In genomic region chr14:24190416-24190815, GRCh38 we compare ENCODE assay signal across 27 cellular contexts. TPM values are rescaled to one million over a fixed set of nuclear protein-coding genes. Genes with fewer than 3 reads are reported as not detected.
A peak's percentile ranks its signal among the peaks of the same experiment; 100 is the strongest.
DNase-seq lines count a peak whose midpoint lies in the region; ATAC-seq and TF ChIP-seq lines count a peak whose summit lies in the region.
"Had no signal": no experiment of that assay in that cellular context is flagged by ENCODE, and none has a peak within 500 bp of the region (broad histone marks: within the 10 kb centered on the region; RNA-seq: fewer than 3 reads in every experiment).

No MANE protein-coding gene starts in this region.

- peaks cover 10% of the 10 kb centered on the region for H3K79me2 ChIP-seq in trophoblast cell (ENCODE audit: control insufficient read depth, insufficient read depth, low read length, poor library complexity)

- no peak for ATAC-seq in activated CD8-positive, alpha-beta T cell treated with anti-CD3 and anti-CD28 coated beads for 36 hours
- no peak for ATAC-seq in activated CD8-positive, alpha-beta T cell treated with anti-CD3 and anti-CD28 coated beads, Interleukin-2, amount 10 ng/mL, durations not matched to agents 7 days and 5 days
- ATAC-seq in IMR-90 (ENCODE audit: low read depth) (no peak), GM18517 (IDR thresholded peaks at IDR 0.05; ENCODE audit: unreplicated experiment) (no peak)
- no peak for ATAC-seq in naive thymus-derived CD8-positive, alpha-beta T cell
- ATAC-seq: PC-3 had no signal

- H3K56ac ChIP-seq in IMR-90 (ENCODE audit: extremely low read depth, insufficient read depth, low read length): no peak overlapping the region

- H3K4me1 Mint-ChIP-seq in activated CD8-positive, alpha-beta T cell treated with anti-CD3 and anti-CD28 coated beads for 36 hours (ENCODE audit: low read depth): peaks cover 53% of the 10 kb centered on the region
- peaks cover 63% of the 10 kb centered on the region for H3K4me1 Mint-ChIP-seq in activated CD8-positive, alpha-beta T cell treated with anti-CD3 and anti-CD28 coated beads, Interleukin-2, amount 10 ng/mL, durations not matched to agents 7 days and 5 days (ENCODE audit: low read depth)
- peaks cover 21 to 74% (median 59%) of the 10 kb centered on the region in 4 donors for H3K4me1 Mint-ChIP-seq in naive thymus-derived CD8-positive, alpha-beta T cell

- peaks cover 34 to 75% of the 10 kb centered on the region in 2 experiments for H3K79me1 ChIP-seq in IMR-90 (ENCODE audit: low read depth in 1 of 2, low read length in 2 of 2)
- peaks cover 9% of the 10 kb centered on the region for H3K79me1 ChIP-seq in trophoblast cell (ENCODE audit: low read length)

- H2AK9ac ChIP-seq in IMR-90 (replicated peaks; ENCODE audit: low read depth, low read length, poor library complexity): peak overlapping the region; percentile 35

- H3K4me1 ChIP-seq in IMR-90 (ENCODE audit: control insufficient read depth, insufficient read depth, low read length): peaks cover 9% of the 10 kb centered on the region
- peaks cover 8 to 10% of the 10 kb centered on the region in 2 experiments for H3K4me1 ChIP-seq in trophoblast cell (ENCODE audit: control insufficient read depth in 1 of 2, insufficient read depth in 2 of 2, low read length in 2 of 2)
- H3K4me1 ChIP-seq in right atrium auricular region: peaks cover 0 to 33% of the 10 kb centered on the region in 2 donors
- H3K4me1 ChIP-seq: BE2C had no signal

- BruUV-seq in IMR-90 (replicated peaks; lab: Mats Ljungman, UMichigan): no TSS peak

- intact Hi-C loops in activated CD8-positive, alpha-beta T cell treated with anti-CD3 and anti-CD28 coated beads for 36 hours (cut with micrococcal nuclease): no loop called here
- intact Hi-C loops in IMR-90 (cut with micrococcal nuclease): no loop called here

- H3K9me1 ChIP-seq in IMR-90 (ENCODE audit: insufficient read depth, low read length): peaks cover 23% of the 10 kb centered on the region

- TF ChIP-seq RAD21 in IMR-90 (IDR thresholded peaks at IDR 0.05; ENCODE audit: low read length): no peak

- H2AK5ac ChIP-seq in IMR-90 (ENCODE audit: low read depth, low read length) (no peak overlapping the region), trophoblast cell (ENCODE audit: low read length) (no peak overlapping the region)

- H4K12ac ChIP-seq in trophoblast cell (ENCODE audit: low read depth, low read length): no peak overlapping the region

- no peaks in the 10 kb centered on the region for H3K27me3 ChIP-seq in IMR-90 (ENCODE audit: control insufficient read depth, insufficient read depth, low read length)
- H3K27me3 ChIP-seq in trophoblast cell (ENCODE audit: insufficient read depth, low read length): no peaks in the 10 kb centered on the region
- H3K27me3 ChIP-seq in right atrium auricular region: no peaks in the 10 kb centered on the region
- H3K27me3 ChIP-seq: BE2C, SJSA1 had no signal

- in situ Hi-C loops in IMR-90 (cut with MboI; ENCODE audit: low sequenced_read_pairs): no loop called here

- no peak for DNase-seq in activated CD8-positive, alpha-beta T cell treated with anti-CD3 and anti-CD28 coated beads for 36 hours
- DNase-seq in activated CD8-positive, alpha-beta T cell treated with anti-CD3 and anti-CD28 coated beads, Interleukin-2, amount 10 ng/mL, durations not matched to agents 7 days and 5 days: no peak
- DNase-seq in IMR-90: no peak
- no peak for DNase-seq in naive thymus-derived CD8-positive, alpha-beta T cell
- DNase-seq in trophoblast cell: no peak
- DNase-seq in right atrium auricular region (ENCODE audit: low spot score): no peak
- DNase-seq in DMS79 (lab: John Stamatoyannopoulos, UW): no peak
- DNase-seq: 8988T, ACHN, BE2C, DMS53, GOT3, Karpas-422, NCI-H1092 treated with DMSO at 0.1 percent for 48 hours, NCI-H1436, NCI-H187, NCI-H2081 treated with DMSO at 0.1 percent for 48 hours, NCI-H2171, NCI-H524, NCI-H774, PC-3, Right ventricle myocardium superior had no signal

- H4K8ac ChIP-seq in IMR-90 (ENCODE audit: low read depth in 2 of 2, low read length in 2 of 2): no peak overlapping the region
- H4K8ac ChIP-seq in trophoblast cell (ENCODE audit: low read depth, low read length): no peak overlapping the region

- peak overlapping the region; percentile 25 for H3K27ac Mint-ChIP-seq in activated CD8-positive, alpha-beta T cell treated with anti-CD3 and anti-CD28 coated beads for 36 hours
- no peak overlapping the region for H3K27ac Mint-ChIP-seq in activated CD8-positive, alpha-beta T cell treated with anti-CD3 and anti-CD28 coated beads, Interleukin-2, amount 10 ng/mL, durations not matched to agents 7 days and 5 days
- peak overlapping the region in 7 of 10 donors; percentile 46 to 90 (median 77) for H3K27ac Mint-ChIP-seq in naive thymus-derived CD8-positive, alpha-beta T cell

- no peak overlapping the region for H3K4me3 ChIP-seq in IMR-90 (ENCODE audit: insufficient read depth, low read depth, low read length)
- peak overlapping the region; percentile 53 for H3K4me3 ChIP-seq in trophoblast cell (ENCODE audit: low read depth, low read length)
- no peak overlapping the region for H3K4me3 ChIP-seq in right atrium auricular region
- H3K4me3 ChIP-seq: HAP-1, SJSA1 had no signal

- 94% methylated on average over 3 of the region's 10 CpGs; no CpG with 5 or more reads in 1 of the 2 experiments for WGBS in IMR-90 (ENCODE audit: extremely low coverage in 2 of 2, insufficient read length in 1 of 2), 2 experiments
- WGBS in trophoblast cell (ENCODE audit: extremely low coverage, insufficient coverage, insufficient read length): no CpG with 5 or more reads among the region's 10 CpGs

- H3K9me3 Mint-ChIP-seq in activated CD8-positive, alpha-beta T cell treated with anti-CD3 and anti-CD28 coated beads for 36 hours: no peaks in the 10 kb centered on the region
- H3K9me3 Mint-ChIP-seq in activated CD8-positive, alpha-beta T cell treated with anti-CD3 and anti-CD28 coated beads, Interleukin-2, amount 10 ng/mL, durations not matched to agents 7 days and 5 days (ENCODE audit: insufficient read depth): no peaks in the 10 kb centered on the region
- no peaks in the 10 kb centered on the region for H3K9me3 Mint-ChIP-seq in naive thymus-derived CD8-positive, alpha-beta T cell
- H3K9me3 Mint-ChIP-seq: CD14-positive monocyte had no signal

- H3K36me3 Mint-ChIP-seq in activated CD8-positive, alpha-beta T cell treated with anti-CD3 and anti-CD28 coated beads for 36 hours (ENCODE audit: low read depth): peaks cover 37% of the 10 kb centered on the region
- peaks cover 47% of the 10 kb centered on the region for H3K36me3 Mint-ChIP-seq in activated CD8-positive, alpha-beta T cell treated with anti-CD3 and anti-CD28 coated beads, Interleukin-2, amount 10 ng/mL, durations not matched to agents 7 days and 5 days (ENCODE audit: low read depth)
- peaks cover 0 to 27% (median 10%) of the 10 kb centered on the region in 3 donors for H3K36me3 Mint-ChIP-seq in naive thymus-derived CD8-positive, alpha-beta T cell

- no peak overlapping the region for H2BK120ac ChIP-seq in IMR-90 (ENCODE audit: low read depth, low read length)
- no peak overlapping the region for H2BK120ac ChIP-seq in trophoblast cell (ENCODE audit: insufficient read depth, low read length, poor library complexity)

- H4K5ac ChIP-seq in IMR-90 (ENCODE audit: low read depth, low read length): no peak overlapping the region

- dilution Hi-C loops in IMR-90 (cut with HindIII; ENCODE audit: low sequenced_read_pairs, unreplicated experiment): no loop called here

- H3K23ac ChIP-seq in IMR-90 (ENCODE audit: low read depth, low read length) (no peak overlapping the region), trophoblast cell (ENCODE audit: low read length) (no peak overlapping the region)

- H3K27ac ChIP-seq in IMR-90 (ENCODE audit: insufficient read depth, low read length) (no peak overlapping the region), trophoblast cell (ENCODE audit: low read depth, low read length) (no peak overlapping the region), right atrium auricular region (no peak overlapping the region)
- H3K27ac ChIP-seq: HL-60, SJSA1 had no signal

- no peaks in the 10 kb centered on the region for H3K27me3 Mint-ChIP-seq in activated CD8-positive, alpha-beta T cell treated with anti-CD3 and anti-CD28 coated beads for 36 hours
- H3K27me3 Mint-ChIP-seq in activated CD8-positive, alpha-beta T cell treated with anti-CD3 and anti-CD28 coated beads, Interleukin-2, amount 10 ng/mL, durations not matched to agents 7 days and 5 days (ENCODE audit: low read depth): no peaks in the 10 kb centered on the region
- H3K27me3 Mint-ChIP-seq in naive thymus-derived CD8-positive, alpha-beta T cell: peaks cover 0 to 2% (median 0%) of the 10 kb centered on the region in 5 donors

- H3K4me3 Mint-ChIP-seq in activated CD8-positive, alpha-beta T cell treated with anti-CD3 and anti-CD28 coated beads for 36 hours: no peak overlapping the region
- H3K4me3 Mint-ChIP-seq in activated CD8-positive, alpha-beta T cell treated with anti-CD3 and anti-CD28 coated beads, Interleukin-2, amount 10 ng/mL, durations not matched to agents 7 days and 5 days: no peak overlapping the region
- H3K4me3 Mint-ChIP-seq in naive thymus-derived CD8-positive, alpha-beta T cell: no peak overlapping the region
- H3K4me3 Mint-ChIP-seq: CD14-positive monocyte had no signal

- no peak overlapping the region for H3K9ac ChIP-seq in IMR-90 (ENCODE audit: low read depth, low read length)
- H3K9ac ChIP-seq in trophoblast cell (ENCODE audit: low read length): no peak overlapping the region

- H3K14ac ChIP-seq in IMR-90 (replicated peaks; ENCODE audit: low read depth, low read length) (no peak overlapping the region), trophoblast cell (ENCODE audit: low read length) (no peak overlapping the region)

- H2BK15ac ChIP-seq in IMR-90 (ENCODE audit: low read depth, low read length): no peak overlapping the region

- H3K18ac ChIP-seq in IMR-90 (ENCODE audit: low read depth, low read length): no peak overlapping the region
- H3K18ac ChIP-seq in trophoblast cell (ENCODE audit: low read length): no peak overlapping the region

- CTCF ChIA-PET in activated CD8-positive, alpha-beta T cell treated with anti-CD3 and anti-CD28 coated beads for 36 hours (lab: Charles Lee): interaction anchor here (1.4 to 1.5 kb wide), 2 partner anchors 30 to 52 kb away, joined by 3 to 4 read pairs; partner anchors contain the start of genes IRF9 and TINF2
- CTCF ChIA-PET in activated CD8-positive, alpha-beta T cell treated with anti-CD3 and anti-CD28 coated beads, Interleukin-2, amount 10 ng/mL, durations not matched to agents 7 days and 5 days (lab: Charles Lee): interaction anchor here (1.7 kb wide), 1 partner anchor 52 kb away, joined by 3 read pairs; the partner anchor contains the start of gene TINF2
- CTCF ChIA-PET in IMR-90 (lab: Yijun Ruan, JAX): no interaction called here

- no peak overlapping the region for H2BK12ac ChIP-seq in trophoblast cell (ENCODE audit: low read length)

- H4K91ac ChIP-seq in IMR-90 (ENCODE audit: insufficient read depth, low read depth, low read length) (no peak overlapping the region), trophoblast cell (ENCODE audit: low read depth, low read length) (no peak overlapping the region)

- H3K4me2 ChIP-seq in IMR-90 (ENCODE audit: low read depth, low read length) (no peak overlapping the region), trophoblast cell (ENCODE audit: low read length) (no peak overlapping the region)

- H2BK5ac ChIP-seq in IMR-90 (ENCODE audit: low read depth, low read length, poor library complexity, severe bottlenecking): no peak overlapping the region
- no peak overlapping the region for H2BK5ac ChIP-seq in trophoblast cell (ENCODE audit: low read depth, low read length, poor library complexity)

- H2AFZ ChIP-seq in IMR-90 (replicated peaks; ENCODE audit: low read length, poor library complexity): no peak overlapping the region
- H2AFZ ChIP-seq in trophoblast cell (ENCODE audit: insufficient read depth, low read length, poor library complexity): no peak overlapping the region

- peaks cover 36% of the 10 kb centered on the region for H3K36me3 ChIP-seq in IMR-90 (ENCODE audit: control insufficient read depth, insufficient read depth, low read length)
- H3K36me3 ChIP-seq in trophoblast cell (ENCODE audit: control insufficient read depth in 1 of 2, insufficient read depth in 2 of 2, low read length in 2 of 2): peaks cover 28 to 45% of the 10 kb centered on the region in 2 experiments
- peaks cover 15% of the 10 kb centered on the region for H3K36me3 ChIP-seq in right atrium auricular region

- no peak overlapping the region for H3K4ac ChIP-seq in IMR-90 (ENCODE audit: low read depth, low read length)
- no peak overlapping the region for H3K4ac ChIP-seq in trophoblast cell (ENCODE audit: low read depth, low read length)

- H3K9me3 ChIP-seq in IMR-90 (ENCODE audit: control insufficient read depth, insufficient read depth, low read length) (no peaks in the 10 kb centered on the region), trophoblast cell (ENCODE audit: insufficient read depth, low read depth, low read length) (peaks cover 1% of the 10 kb centered on the region), right atrium auricular region (no peaks in the 10 kb centered on the region)
- H3K9me3 ChIP-seq: BE2C, HAP-1, SJSA1 had no signal

- POLR2A ChIA-PET in activated CD8-positive, alpha-beta T cell treated with anti-CD3 and anti-CD28 coated beads for 36 hours (lab: Charles Lee): interaction anchor here (0.8 to 13.4 kb wide), 3 partner anchors 17 to 34 kb away, joined by 3 to 163 read pairs (median 3); partner anchors contain the start of gene REC8
- POLR2A ChIA-PET in activated CD8-positive, alpha-beta T cell treated with anti-CD3 and anti-CD28 coated beads, Interleukin-2, amount 10 ng/mL, durations not matched to agents 7 days and 5 days (lab: Charles Lee): interaction anchor here (1.3 kb wide), 1 partner anchor 25 kb away, joined by 4 read pairs; the partner anchor contains the start of gene MDP1
- POLR2A ChIA-PET in IMR-90 (lab: Charles Lee; ENCODE audit: unreplicated experiment): no interaction called here
- POLR2A ChIA-PET in naive thymus-derived CD8-positive, alpha-beta T cell (lab: Charles Lee): interaction anchor here (0.7 to 4.8 kb wide), 6 partner anchors 24 to 75 kb away, joined by 6 to 36 read pairs (median 12); partner anchors contain the start of genes CHMP4A, DCAF11, IRF9 and MDP1

- TF ChIP-seq POLR2A in IMR-90 (IDR thresholded peaks at IDR 0.05; ENCODE audit: low read depth, low read length): no peak

- no peak for TF ChIP-seq CTCF in activated CD8-positive, alpha-beta T cell treated with anti-CD3 and anti-CD28 coated beads for 36 hours (IDR thresholded peaks at IDR 0.05)
- no peak for TF ChIP-seq CTCF in IMR-90 (conservative IDR thresholded peaks at IDR 0.05; ENCODE audit: low read depth, low read length)
- no peak for TF ChIP-seq CTCF in right atrium auricular region (IDR thresholded peaks at IDR 0.05)

- H4K20me1 ChIP-seq in IMR-90 (ENCODE audit: insufficient read depth, low read length): no peaks in the 10 kb centered on the region

- H2BK20ac ChIP-seq in IMR-90 (ENCODE audit: low read depth, low read length): no peak overlapping the region

RNA-seq across cellular contexts. Expression of gene IPO4, which starts 1.8 kb away (rescaled TPM):
- total RNA-seq in activated CD8-positive, alpha-beta T cell treated with anti-CD3 and anti-CD28 coated beads for 36 hours: 100 to 1,000 TPM in 1 of 2 experiments, 10 to 100 TPM in 1; 98.4 to 102 TPM
- 10 to 100 TPM; 56.3 to 60.1 TPM for total RNA-seq in activated CD8-positive, alpha-beta T cell treated with anti-CD3 and anti-CD28 coated beads, Interleukin-2, amount 10 ng/mL, durations not matched to agents 7 days and 5 days
- total RNA-seq in IMR-90 (2012; rRNA removed) (36.7 and 37.6 TPM in 2 replicates), right atrium auricular region (10 to 100 TPM; 12.1 to 15.7 TPM)
- polyA plus RNA-seq in IMR-90 (2012; rRNA removed): 39.4 and 39.9 TPM in 2 replicates
- polyA plus RNA-seq in IMR-90 (2012; cell fraction: cytosol; rRNA removed): 30.6 and 33.6 TPM in 2 replicates
- polyA plus RNA-seq in IMR-90 (2012; cell fraction: nucleus; rRNA removed; ENCODE audit: low replicate concordance): 54.9 and 139 TPM in 2 replicates
- total RNA-seq in naive thymus-derived CD8-positive, alpha-beta T cell: 10 to 100 TPM; 24.4 to 24.8 TPM
- polyA plus RNA-seq in naive thymus-derived CD8-positive, alpha-beta T cell: 10 to 100 TPM; 20.2 to 27.5 (median 21.1) TPM
- polyA plus RNA-seq in trophoblast cell (2013): 12.1 and 13.6 TPM in 2 replicates

RNA-seq across cellular contexts. Expression of gene TM9SF1, which starts 4.8 kb away (rescaled TPM):
- 10 to 100 TPM; 16.3 to 18.0 TPM for total RNA-seq in activated CD8-positive, alpha-beta T cell treated with anti-CD3 and anti-CD28 coated beads for 36 hours
- 10 to 100 TPM; 29.3 to 32.8 TPM for total RNA-seq in activated CD8-positive, alpha-beta T cell treated with anti-CD3 and anti-CD28 coated beads, Interleukin-2, amount 10 ng/mL, durations not matched to agents 7 days and 5 days
- total RNA-seq in IMR-90 (2012; rRNA removed): 51.9 and 65.6 TPM in 2 replicates
- 40.4 and 40.9 TPM in 2 replicates for polyA plus RNA-seq in IMR-90 (2012; rRNA removed)
- polyA plus RNA-seq in IMR-90 (2012; cell fraction: cytosol; rRNA removed): 36.4 and 37.5 TPM in 2 replicates
- 22.1 and 26.5 TPM in 2 replicates for polyA plus RNA-seq in IMR-90 (2012; cell fraction: nucleus; rRNA removed; ENCODE audit: low replicate concordance)
- 10 to 100 TPM; 19.4 to 22.1 TPM for total RNA-seq in naive thymus-derived CD8-positive, alpha-beta T cell
- polyA plus RNA-seq in naive thymus-derived CD8-positive, alpha-beta T cell: 10 to 100 TPM; 23.1 to 29.8 (median 29.1) TPM
- 42.6 and 43.9 TPM in 2 replicates for polyA plus RNA-seq in trophoblast cell (2013)
- total RNA-seq in right atrium auricular region: 10 to 100 TPM; 23.5 to 42.7 TPM

RNA-seq across cellular contexts. Expression of gene TSSK4, which starts 15.1 kb away (rescaled TPM):
- total RNA-seq in activated CD8-positive, alpha-beta T cell treated with anti-CD3 and anti-CD28 coated beads for 36 hours: under 1 TPM in 1 of 2 experiments, not detected in 1; 0.18 TPM
- total RNA-seq in activated CD8-positive, alpha-beta T cell treated with anti-CD3 and anti-CD28 coated beads, Interleukin-2, amount 10 ng/mL, durations not matched to agents 7 days and 5 days: not detected
- total RNA-seq in IMR-90 (2012; rRNA removed): under 0.01 TPM in 1 of 2 replicates, not detected in the other
- polyA plus RNA-seq in IMR-90 (2012; rRNA removed): 0.07 TPM in 1 of 2 replicates, not detected in the other
- polyA plus RNA-seq in IMR-90 (2012; cell fraction: cytosol; rRNA removed): not detected in 2 replicates
- polyA plus RNA-seq in IMR-90 (2012; cell fraction: nucleus; rRNA removed; ENCODE audit: low replicate concordance): 0.05 and 0.07 TPM in 2 replicates
- 1 to 10 TPM in 1 of 2 experiments, under 1 TPM in 1; 0.30 to 1.1 TPM for total RNA-seq in naive thymus-derived CD8-positive, alpha-beta T cell
- polyA plus RNA-seq in naive thymus-derived CD8-positive, alpha-beta T cell: under 1 TPM; 0.79 to 0.95 (median 0.87) TPM
- 0.14 and 0.17 TPM in 2 replicates for polyA plus RNA-seq in trophoblast cell (2013)
- total RNA-seq in right atrium auricular region: not detected
- total RNA-seq: Right ventricle myocardium superior, SJSA1 had no signal

RNA-seq across cellular contexts. Expression of gene REC8, which starts 18.5 kb away (rescaled TPM):
- total RNA-seq in activated CD8-positive, alpha-beta T cell treated with anti-CD3 and anti-CD28 coated beads for 36 hours: 10 to 100 TPM; 25.0 to 32.9 TPM
- 10 to 100 TPM; 54.5 to 58.6 TPM for total RNA-seq in activated CD8-positive, alpha-beta T cell treated with anti-CD3 and anti-CD28 coated beads, Interleukin-2, amount 10 ng/mL, durations not matched to agents 7 days and 5 days
- total RNA-seq in IMR-90 (2012; rRNA removed) (0.36 and 0.56 TPM in 2 replicates), right atrium auricular region (1 to 10 TPM; 3.8 to 5.6 TPM)
- polyA plus RNA-seq in IMR-90 (2012; rRNA removed): 3.5 and 3.6 TPM in 2 replicates
- polyA plus RNA-seq in IMR-90 (2012; cell fraction: cytosol; rRNA removed): 1.1 and 2.2 TPM in 2 replicates
- 42.5 and 59.2 TPM in 2 replicates for polyA plus RNA-seq in IMR-90 (2012; cell fraction: nucleus; rRNA removed; ENCODE audit: low replicate concordance)
- 10 to 100 TPM; 33.7 to 39.2 TPM for total RNA-seq in naive thymus-derived CD8-positive, alpha-beta T cell
- polyA plus RNA-seq in naive thymus-derived CD8-positive, alpha-beta T cell: 10 to 100 TPM; 11.1 to 11.6 (median 11.2) TPM
- polyA plus RNA-seq in trophoblast cell (2013): 9.3 and 9.4 TPM in 2 replicates

RNA-seq across cellular contexts. Expression of gene CHMP4A, which starts 22.9 kb away (rescaled TPM):
- total RNA-seq in activated CD8-positive, alpha-beta T cell treated with anti-CD3 and anti-CD28 coated beads for 36 hours: 10 to 100 TPM; 55.6 to 61.8 TPM
- 10 to 100 TPM; 83.2 to 93.4 TPM for total RNA-seq in activated CD8-positive, alpha-beta T cell treated with anti-CD3 and anti-CD28 coated beads, Interleukin-2, amount 10 ng/mL, durations not matched to agents 7 days and 5 days
- total RNA-seq in IMR-90 (2012; rRNA removed) (22.0 and 31.7 TPM in 2 replicates), right atrium auricular region (10 to 100 TPM; 31.6 to 63.0 TPM)
- 63.8 and 66.4 TPM in 2 replicates for polyA plus RNA-seq in IMR-90 (2012; rRNA removed)
- polyA plus RNA-seq in IMR-90 (2012; cell fraction: cytosol; rRNA removed): 18.2 and 69.1 TPM in 2 replicates
- 6.1 and 32.8 TPM in 2 replicates for polyA plus RNA-seq in IMR-90 (2012; cell fraction: nucleus; rRNA removed; ENCODE audit: low replicate concordance)
- total RNA-seq in naive thymus-derived CD8-positive, alpha-beta T cell: 100 to 1,000 TPM in 1 of 2 experiments, 10 to 100 TPM in 1; 99.4 to 107 TPM
- 100 to 1,000 TPM; 133 to 144 (median 143) TPM for polyA plus RNA-seq in naive thymus-derived CD8-positive, alpha-beta T cell
- polyA plus RNA-seq in trophoblast cell (2013): 27.7 and 29.0 TPM in 2 replicates
